In the genomic region with DNA sequence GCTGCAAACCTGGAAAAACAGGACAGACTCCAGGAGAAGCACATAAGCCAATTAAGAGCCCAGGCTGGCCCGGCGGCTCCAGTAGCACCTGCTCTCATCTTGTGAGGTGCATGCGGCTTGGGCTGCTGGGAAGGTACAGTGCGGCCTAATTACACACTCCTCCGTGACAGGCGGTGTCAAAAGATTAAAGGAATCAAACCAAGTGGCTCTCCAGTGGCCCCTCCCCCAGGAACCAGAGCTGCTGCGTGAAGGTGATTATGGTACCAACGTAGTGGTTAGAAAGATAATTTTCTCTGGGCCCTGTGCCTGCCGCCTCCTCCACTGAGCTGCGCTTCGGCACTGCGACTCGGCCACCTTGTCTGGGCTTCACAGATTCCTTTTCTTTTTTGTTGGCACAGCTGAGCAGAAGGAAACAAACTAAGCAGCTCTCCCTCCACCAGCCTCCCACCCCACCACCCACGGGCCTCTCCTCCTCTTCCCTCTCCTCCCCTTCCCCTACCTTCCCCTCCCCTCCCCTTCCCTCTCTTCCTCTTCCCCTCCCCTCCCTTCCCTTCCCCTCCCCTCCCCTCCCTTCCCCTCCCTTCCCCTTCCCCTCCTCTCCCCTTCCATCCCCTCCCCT, we compare ENCODE assay signal across 16 cellular contexts.
A peak's percentile ranks its signal among the peaks of the same experiment; 100 is the strongest.
DNase-seq lines count a peak whose midpoint lies in the region; ATAC-seq and TF ChIP-seq lines count a peak whose summit lies in the region.
"Had no signal": no experiment of that assay in that cellular context is flagged by ENCODE, and none has a peak within 500 bp of the region (broad histone marks: within the 10 kb centered on the region; RNA-seq: fewer than 3 reads in every experiment).

No MANE protein-coding gene starts in this region.

- H3K4me1 Mint-ChIP-seq in CD8-positive, alpha-beta memory T cell: peaks cover 4 to 7% (median 6%) of the 10 kb centered on the region in 3 donors
- H3K4me1 Mint-ChIP-seq in T-helper 2 cell treated with Interferon-gamma antibody and Interleukin-4, amounts not matched to agents 5 μg/mL and 100 μg/mL, for 36 hours (ENCODE audit: low read depth): no peaks in the 10 kb centered on the region

- CTCF ChIA-PET in CD8-positive, alpha-beta memory T cell (lab: Charles Lee): no interaction called here

- no peaks in the 10 kb centered on the region for H3K36me3 ChIP-seq in mucosa of descending colon (ENCODE audit: low read depth)
- no peaks in the 10 kb centered on the region for H3K36me3 ChIP-seq in CD8-positive, alpha-beta memory T cell (ENCODE audit: insufficient read depth, low read length)
- no peaks in the 10 kb centered on the region for H3K36me3 ChIP-seq in sigmoid colon
- H3K36me3 ChIP-seq: left lung had no signal

- no peaks in the 10 kb centered on the region for H3K36me3 Mint-ChIP-seq in CD8-positive, alpha-beta memory T cell
- H3K36me3 Mint-ChIP-seq in T-helper 2 cell treated with Interferon-gamma antibody and Interleukin-4, amounts not matched to agents 5 μg/mL and 100 μg/mL, for 36 hours (ENCODE audit: low read depth): no peaks in the 10 kb centered on the region

- intact Hi-C loops in mucosa of descending colon (cut with DNase I, micrococcal nuclease) (no loop called here), sigmoid colon (cut with DNase I) (no loop called here)

- peaks cover 3 to 7% of the 10 kb centered on the region in 2 donors for H3K27me3 Mint-ChIP-seq in CD8-positive, alpha-beta memory T cell
- no peaks in the 10 kb centered on the region for H3K27me3 Mint-ChIP-seq in T-helper 2 cell treated with Interferon-gamma antibody and Interleukin-4, amounts not matched to agents 5 μg/mL and 100 μg/mL, for 36 hours (ENCODE audit: low read depth)

- 19 to 69% methylated on average over 14 of the region's 14 CpGs for WGBS in sigmoid colon, 2 donors

- H3K27ac Mint-ChIP-seq in CD8-positive, alpha-beta memory T cell: peak overlapping the region in 1 of 8 donors; percentile 21
- no peak overlapping the region for H3K27ac Mint-ChIP-seq in T-helper 2 cell treated with Interferon-gamma antibody and Interleukin-4, amounts not matched to agents 5 μg/mL and 100 μg/mL, for 36 hours
- H3K27ac Mint-ChIP-seq: nephron had no signal

- TF ChIP-seq EP300 in sigmoid colon (IDR thresholded peaks at IDR 0.05): no peak

- H3K4me3 Mint-ChIP-seq in CD8-positive, alpha-beta memory T cell: no peak overlapping the region
- no peak overlapping the region for H3K4me3 Mint-ChIP-seq in T-helper 2 cell treated with Interferon-gamma antibody and Interleukin-4, amounts not matched to agents 5 μg/mL and 100 μg/mL, for 36 hours
- H3K4me3 Mint-ChIP-seq: activated CD4-positive, alpha-beta T cell treated with anti-CD3 and anti-CD28 coated beads, Interleukin-2, amount 10 ng/mL, durations not matched to agents 7 days and 5 days; nephron had no signal

- no peaks in the 10 kb centered on the region for H3K4me1 ChIP-seq in mucosa of descending colon (ENCODE audit: low read depth)
- H3K4me1 ChIP-seq in CD8-positive, alpha-beta memory T cell (ENCODE audit: insufficient read depth, low read length): no peaks in the 10 kb centered on the region
- no peaks in the 10 kb centered on the region for H3K4me1 ChIP-seq in sigmoid colon
- H3K4me1 ChIP-seq: left lung had no signal

- peak; percentile 79 for DNase-seq in DMS79 (lab: John Stamatoyannopoulos, UW)
- DNase-seq in NCI-H2029 (lab: John Stamatoyannopoulos, UW): peak; percentile 87
- DNase-seq in NCI-H774 (lab: John Stamatoyannopoulos, UW): peak; percentile 95
- DNase-seq in mucosa of descending colon: no peak
- DNase-seq in CD8-positive, alpha-beta memory T cell: no peak
- DNase-seq in sigmoid colon: no peak
- DNase-seq in T-helper 2 cell treated with Interferon-gamma antibody and Interleukin-4, amounts not matched to agents 5 μg/mL and 100 μg/mL, for 36 hours (ENCODE audit: low spot score): no peak
- DNase-seq in glomerular visceral epithelial cell (ENCODE audit: extremely low spot score): no peak
- DNase-seq: activated CD4-positive, alpha-beta T cell treated with anti-CD3 and anti-CD28 coated beads, Interleukin-2, amount 10 ng/mL, durations not matched to agents 7 days and 5 days; activated T-cell treated with anti-CD3 and anti-CD28 coated beads, Interleukin-2, amount 50 U/mL, for 48 hours; amniotic stem cell; C1 segment of cervical spinal cord had no signal

- ATAC-seq in mucosa of descending colon: peak; percentile 26
- ATAC-seq: esophagus mucosa, left lung, Panc1 had no signal

- no peak overlapping the region for H3K27ac ChIP-seq in CD8-positive, alpha-beta memory T cell (ENCODE audit: low read depth, low read length)
- H3K27ac ChIP-seq in sigmoid colon: no peak overlapping the region
- H3K27ac ChIP-seq: left lung had no signal

- no peak for TF ChIP-seq CTCF in mucosa of descending colon (IDR thresholded peaks at IDR 0.05)
- no peak for TF ChIP-seq CTCF in sigmoid colon (IDR thresholded peaks at IDR 0.05)

- H3K9me3 ChIP-seq in mucosa of descending colon (no peaks in the 10 kb centered on the region), sigmoid colon (no peaks in the 10 kb centered on the region)
- no peaks in the 10 kb centered on the region for H3K9me3 ChIP-seq in CD8-positive, alpha-beta memory T cell (ENCODE audit: low read length)
- H3K9me3 ChIP-seq: left lung had no signal

- no peaks in the 10 kb centered on the region for H3K9me3 Mint-ChIP-seq in CD8-positive, alpha-beta memory T cell
- no peaks in the 10 kb centered on the region for H3K9me3 Mint-ChIP-seq in T-helper 2 cell treated with Interferon-gamma antibody and Interleukin-4, amounts not matched to agents 5 μg/mL and 100 μg/mL, for 36 hours
- H3K9me3 Mint-ChIP-seq: nephron had no signal

- POLR2A ChIA-PET in CD8-positive, alpha-beta memory T cell (lab: Charles Lee): no interaction called here

- H3K4me3 ChIP-seq in mucosa of descending colon (no peak overlapping the region), sigmoid colon (no peak overlapping the region)
- H3K4me3 ChIP-seq in CD8-positive, alpha-beta memory T cell (ENCODE audit: low read length): no peak overlapping the region
- H3K4me3 ChIP-seq: left lung had no signal

- no peaks in the 10 kb centered on the region for H3K27me3 ChIP-seq in CD8-positive, alpha-beta memory T cell (ENCODE audit: insufficient read depth, low read length, poor library complexity, severe bottlenecking)
- H3K27me3 ChIP-seq in sigmoid colon: peaks cover 0 to 15% (median 0%) of the 10 kb centered on the region in 3 donors
- H3K27me3 ChIP-seq: left lung had no signal

- no peak for TF ChIP-seq POLR2A in sigmoid colon (IDR thresholded peaks at IDR 0.05)

Comparison
In these comparisons a context has a peak if more than half of its experiments do, and no peak if none do; other contexts are left out.
1. DNase-seq: peak in DMS79 (single experiment), NCI-H2029 (single experiment) and NCI-H774 (single experiment); none in mucosa of descending colon (0 of 3), CD8-positive, alpha-beta memory T cell (0 of 5), sigmoid colon (single experiment), T-helper 2 cell treated with Interferon-gamma antibody and Interleukin-4, amounts not matched to agents 5 μg/mL and 100 μg/mL, for 36 hours (single experiment) and glomerular visceral epithelial cell (single experiment).